1 cellular context compared by ENCODE assay signal in the genomic region with DNA sequence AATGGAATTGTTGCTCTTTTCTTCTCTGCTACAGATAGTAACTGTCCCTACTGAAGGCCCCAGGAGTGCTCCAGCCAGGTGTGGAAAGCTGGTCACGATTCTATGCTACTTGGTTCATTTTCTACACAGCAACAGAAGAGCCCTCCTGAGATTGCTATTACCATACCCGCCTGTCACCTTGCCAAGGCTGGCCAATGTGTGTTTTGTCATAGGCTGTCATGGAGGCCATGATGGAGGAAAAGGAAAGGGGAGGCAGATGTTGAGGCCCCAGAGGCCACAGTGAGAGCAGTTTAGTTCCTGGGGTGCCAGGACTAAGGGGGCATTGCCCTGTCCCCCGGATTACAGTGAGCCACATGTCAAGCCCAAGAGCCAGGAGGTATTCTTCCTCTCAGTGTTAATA.
TF ChIP-seq lines count a peak whose summit lies in the region.

No MANE protein-coding gene starts in this region.

TF ChIP-seq in K562, 482 proteins besides CTCF, POLR2A, EP300 and RAD21:
- TF ChIP-seq HNRNPL (IDR thresholded peaks at IDR 0.05; ENCODE audit: low read depth, low read length) (no peak), YY1 (IDR thresholded peaks at IDR 0.05; ENCODE audit: borderline replicate concordance in 1 of 3, control insufficient read depth in 1 of 3, extremely low read depth in 1 of 3, insufficient read depth in 3 of 3, insufficient read length in 1 of 3, insufficient replicate concordance in 2 of 3, low read depth in 1 of 3, low read length in 2 of 3) (peak in 1 of 3 experiments; percentile 14)
